ENCODE assay signal across 25 cellular contexts in the genomic region with DNA sequence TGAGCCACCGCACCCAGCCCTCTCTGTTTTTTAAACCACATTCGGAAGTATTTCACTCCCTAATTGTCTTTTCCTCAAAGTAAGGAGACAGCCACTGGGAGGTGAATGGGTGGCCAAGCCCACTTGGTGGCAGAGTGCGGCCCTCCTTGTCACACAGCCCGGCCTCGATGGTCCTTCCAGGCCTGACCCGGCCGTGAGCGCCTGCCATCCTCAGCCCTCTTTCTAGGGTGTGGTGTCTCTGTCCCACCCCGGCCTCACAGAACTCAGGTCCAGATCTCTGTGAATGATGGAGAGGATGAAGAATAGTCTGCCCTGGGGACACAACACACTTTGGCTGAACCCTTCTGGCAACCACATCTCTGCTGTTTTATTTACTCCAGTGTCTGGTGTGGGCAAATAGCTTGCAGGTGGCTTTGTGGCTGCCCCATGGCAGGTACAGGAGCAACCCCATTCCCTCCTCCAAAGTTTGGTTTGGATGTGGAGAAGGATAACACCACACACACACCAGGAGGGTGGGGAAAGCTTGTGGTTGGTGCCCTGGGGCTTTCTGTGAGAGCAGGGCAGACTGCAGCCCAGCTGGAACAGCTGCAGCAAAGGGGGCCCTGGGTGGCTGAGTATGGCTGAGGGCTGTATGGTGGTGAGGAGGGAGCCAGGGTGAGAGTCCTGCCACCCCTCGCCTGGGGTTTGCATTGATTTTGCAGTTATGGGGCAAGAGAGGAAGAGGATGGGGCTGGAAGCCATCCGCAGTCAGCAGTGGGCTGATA.
"Had no signal": no experiment of that assay in that cellular context is flagged by ENCODE, and none has a peak within 500 bp of the region (broad histone marks: within the 10 kb centered on the region; RNA-seq: fewer than 3 reads in every experiment).

No MANE protein-coding gene starts in this region.

- H2AFZ ChIP-seq: hepatocyte had no signal

- H3K27ac ChIP-seq: esophagus squamous epithelium, hepatocyte, left ventricle myocardium inferior, lower lobe of right lung, neutrophil, psoas muscle, right lobe of liver, spleen, suprapubic skin, thyroid gland, vagina had no signal

- H3K4me1 Mint-ChIP-seq: memory B cell, nephron progenitor cell had no signal

- H3K4me3 ChIP-seq: esophagus squamous epithelium, hepatocyte, left ventricle myocardium inferior, lower lobe of right lung, psoas muscle, right lobe of liver, spleen, suprapubic skin, thyroid gland, vagina had no signal

- ATAC-seq: left cardiac atrium, psoas muscle had no signal

- H3K4me1 ChIP-seq: esophagus squamous epithelium, left ventricle myocardium inferior, lower lobe of right lung, psoas muscle, right lobe of liver, spleen, suprapubic skin, thyroid gland, vagina had no signal

- H3K4me3 Mint-ChIP-seq: memory B cell, nephron progenitor cell, type B pancreatic cell had no signal

- H3K79me2 ChIP-seq: hepatocyte had no signal

- H3K9me3 Mint-ChIP-seq: nephron progenitor cell, type B pancreatic cell had no signal

- H3K4me2 ChIP-seq: hepatocyte had no signal

- H3K27ac Mint-ChIP-seq: memory B cell, nephron progenitor cell, type B pancreatic cell had no signal

- H3K9me3 ChIP-seq: esophagus squamous epithelium, lower lobe of right lung, neutrophil, psoas muscle, right lobe of liver, spleen, suprapubic skin, thyroid gland, vagina had no signal

- H3K36me3 ChIP-seq: left ventricle myocardium inferior, lower lobe of right lung, neutrophil, right lobe of liver, spleen, suprapubic skin, thyroid gland, vagina had no signal

- H3K27me3 ChIP-seq: esophagus squamous epithelium, right lobe of liver, thyroid gland, vagina had no signal

- DNase-seq: effector memory CD4-positive, alpha-beta T cell; esophagus squamous epithelium; foreskin melanocyte; head of caudate nucleus; kidney; left cardiac atrium; left ventricle myocardium inferior; lower lobe of right lung; midbrain; nephron progenitor cell; psoas muscle; retina; right lobe of liver; spleen; stimulated activated CD4-positive, alpha-beta T cell treated with anti-CD3 and anti-CD28 coated beads, Interleukin-15, amount 100 ng/mL, for 24 hours; stimulated activated CD4-positive, alpha-beta T cell treated with anti-CD3 and anti-CD28 coated beads, Interleukin-1b, Interleukin-23, amount 100 ng/mL, for 48 hours; stimulated activated CD4-positive, alpha-beta T cell treated with anti-CD3 and anti-CD28 coated beads, Interleukin-4, amount 100 ng/mL, for 24 hours; stimulated activated naive CD4-positive, alpha-beta T cell; thyroid gland had no signal
